In the genomic region with DNA sequence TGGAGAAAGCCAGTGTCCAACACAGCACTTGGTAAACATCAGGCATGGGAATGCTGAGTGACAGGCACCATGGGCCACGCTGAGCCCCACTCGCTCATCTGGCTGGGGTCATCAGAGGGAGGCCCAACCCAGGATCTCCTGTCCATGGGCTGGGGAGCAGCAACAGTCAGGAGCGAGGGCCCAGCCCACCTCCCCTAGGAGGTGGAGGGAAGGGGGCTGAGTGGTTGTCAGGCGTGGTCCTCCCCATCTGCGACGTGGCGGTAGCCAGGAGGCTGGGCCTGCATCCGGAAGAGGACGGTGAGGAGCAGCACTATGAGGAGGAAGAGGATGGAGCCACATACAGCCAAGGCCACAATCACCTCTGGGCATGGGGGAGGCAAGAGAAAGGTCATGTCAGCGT, we compare ENCODE assay signal across 1 cellular context.
A peak's percentile ranks its signal among the peaks of the same experiment; 100 is the strongest.
TF ChIP-seq lines count a peak whose summit lies in the region.

No MANE protein-coding gene starts in this region.

TF ChIP-seq in K562, 482 proteins besides CTCF, POLR2A, EP300 and RAD21:
- TF ChIP-seq ZNF41 (CRISPR knock-in tag; conservative IDR thresholded peaks at IDR 0.05) (no peak), NUFIP1 (IDR thresholded peaks at IDR 0.05; ENCODE audit: partially characterized antibody) (no peak), RBFOX2 (IDR thresholded peaks at IDR 0.05; ENCODE audit: low read depth, low read length) (peak; percentile 48), ZNF143 (CRISPR knock-in tag; IDR thresholded peaks at IDR 0.05) (no peak), CHD1 (IDR thresholded peaks at IDR 0.05; ENCODE audit: low read length) (no peak), POLR2G (IDR thresholded peaks at IDR 0.05; ENCODE audit: low read depth, low read length) (0 out of 2 replicates have a peak, but pooled peaks have one; percentile 40)
